In the genomic region with DNA sequence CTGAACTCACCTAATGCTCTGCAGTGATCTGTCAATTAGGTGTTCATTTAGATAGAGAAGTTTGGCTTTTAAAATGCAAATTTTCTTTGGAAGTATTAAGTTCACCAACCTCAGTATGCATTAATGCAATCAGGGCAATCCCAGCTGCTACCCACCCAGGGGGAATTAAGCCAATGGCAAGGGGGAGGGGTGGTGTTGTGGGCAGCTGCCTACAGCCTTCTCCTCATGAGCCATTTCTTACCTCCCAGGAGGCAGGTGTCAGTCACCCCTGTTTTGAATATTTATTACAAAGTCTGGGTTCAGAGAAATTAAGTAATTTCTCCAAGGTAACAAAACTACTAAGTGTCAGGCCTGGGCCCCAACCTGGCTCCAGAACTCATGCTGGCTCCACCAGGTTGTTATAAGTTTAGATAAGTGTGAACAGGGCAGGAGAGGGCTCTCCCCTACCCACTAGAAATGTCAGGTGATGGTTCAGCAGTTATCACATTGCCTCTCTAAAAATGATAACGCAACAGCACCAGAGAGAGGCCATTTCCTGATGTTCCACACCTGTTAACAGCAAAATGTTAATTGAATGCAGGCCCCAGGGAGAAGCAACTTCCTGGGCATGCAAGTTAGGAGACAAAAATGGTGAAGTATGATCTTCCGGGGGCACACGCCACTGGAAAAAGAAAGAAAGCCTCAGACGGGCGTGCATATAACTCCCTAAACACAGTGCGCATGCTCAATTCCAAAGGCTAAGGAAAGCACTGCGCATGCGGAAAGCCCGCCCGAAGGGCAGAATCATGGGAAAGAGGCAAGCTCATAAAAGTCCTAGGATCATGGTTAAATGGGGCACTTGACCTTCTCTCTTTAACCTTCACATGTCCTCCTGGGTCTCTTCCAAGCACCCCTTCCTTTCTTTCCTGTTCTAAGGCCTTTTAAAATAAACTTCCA, we compare ENCODE assay signal across 21 cellular contexts. TPM values are rescaled to one million over a fixed set of nuclear protein-coding genes. Genes with fewer than 3 reads are reported as not detected.
DNase-seq lines count a peak whose midpoint lies in the region; ATAC-seq and TF ChIP-seq lines count a peak whose summit lies in the region.
"Had no signal": no experiment of that assay in that cellular context is flagged by ENCODE, and none has a peak within 500 bp of the region (broad histone marks: within the 10 kb centered on the region; RNA-seq: fewer than 3 reads in every experiment).

No MANE protein-coding gene starts in this region.

- H2BK15ac ChIP-seq in mesendoderm (replicated peaks; ENCODE audit: low read depth), result no peak overlapping the region

- H3K27ac ChIP-seq in DND-41 (ENCODE audit: low read length) (peak overlapping the region; percentile 77), GM23248 (no peak overlapping the region), OCI-LY3 (ENCODE audit: low read length) (peak overlapping the region; percentile 86), mesendoderm (ENCODE audit: low read depth, low read length) (peak overlapping the region; percentile 65)
- H3K27ac ChIP-seq: C4-2B had no signal

- in situ Hi-C loops in GM23248 (cut with MboI), result no loop called here

- H3K4me3 ChIP-seq in DND-41 (ENCODE audit: low read depth in 1 of 2, low read length in 2 of 2) (no peak overlapping the region), GM23248 (no peak overlapping the region), OCI-LY3 (ENCODE audit: low read length) (peak overlapping the region; percentile 21), mesendoderm (ENCODE audit: low read length) (no peak overlapping the region)

- DNase-seq in DND-41, result no peak
- DNase-seq in GM23248, result no peak
- DNase-seq in mesendoderm, result peak; percentile 48
- DNase-seq: activated CD4-positive, alpha-beta T cell treated with anti-CD3 and anti-CD28 coated beads for 4 hours; activated gamma-delta T cell treated with Interleukin-2 at 50 U/mL for 16 hours; activated T-cell treated with anti-CD3 and anti-CD28 coated beads, Interleukin-2, amount 50 U/mL, for 4 hours; cerebellar nuclear complex; hippocampal formation; left colon; right cardiac atrium; SK-N-SH; stimulated activated CD4-positive, alpha-beta T cell treated with anti-CD3 and anti-CD28 coated beads, Interleukin-2, amount 100 ng/mL, for 48 hours; substantia nigra; T-helper 2 cell had no signal

- H4K5ac ChIP-seq in mesendoderm (ENCODE audit: low read length), result no peak overlapping the region

- H3K9me3 ChIP-seq in DND-41 (ENCODE audit: insufficient read depth, low read length, severe bottlenecking) (no peaks in the 10 kb centered on the region), GM23248 (ENCODE audit: low read depth) (no peaks in the 10 kb centered on the region), OCI-LY3 (ENCODE audit: insufficient read depth, low read length) (no peaks in the 10 kb centered on the region)
- H3K9me3 ChIP-seq: SK-N-SH had no signal

- no peak overlapping the region for H3K4me2 ChIP-seq in DND-41 (ENCODE audit: insufficient read depth, low read length)
- no peak overlapping the region for H3K4me2 ChIP-seq in GM23248 (ENCODE audit: unreplicated experiment)
- peak overlapping the region; percentile 55 for H3K4me2 ChIP-seq in OCI-LY3 (ENCODE audit: low read length)
- H3K4me2 ChIP-seq in mesendoderm (ENCODE audit: low read length), result no peak overlapping the region
- H3K4me2 ChIP-seq: SK-N-SH had no signal

- ATAC-seq in DND-41 (ENCODE audit: insufficient read depth, low read depth) (no peak), GM18502 (IDR thresholded peaks at IDR 0.05; ENCODE audit: poor library complexity, unreplicated experiment) (no peak), GM21529 (IDR thresholded peaks at IDR 0.05; ENCODE audit: unreplicated experiment) (no peak), GM19452 (IDR thresholded peaks at IDR 0.05; ENCODE audit: unreplicated experiment) (no peak), GM21360 (IDR thresholded peaks at IDR 0.05; ENCODE audit: unreplicated experiment) (no peak)
- ATAC-seq: HCT116, left colon, right cardiac atrium had no signal

- no peak overlapping the region for H3K4ac ChIP-seq in mesendoderm (ENCODE audit: low read depth, low read length)

- no peaks in the 10 kb centered on the region for H3K79me1 ChIP-seq in mesendoderm (ENCODE audit: low read length)

- peak overlapping the region; percentile 51 for H3K56ac ChIP-seq in mesendoderm (ENCODE audit: low read length)

- no peak overlapping the region for H3K23ac ChIP-seq in mesendoderm (ENCODE audit: low read length)

- H2AFZ ChIP-seq in DND-41 (ENCODE audit: low read depth, low read length) (peak overlapping the region; percentile 12; the same call in 1 of the 2 replicates), GM23248 (peak overlapping the region; percentile 38; the same call in 1 of the 2 replicates), OCI-LY3 (ENCODE audit: low read depth, low read length) (peak overlapping the region; percentile 69)

- H4K8ac ChIP-seq in mesendoderm (ENCODE audit: low read depth, low read length), result no peak overlapping the region

- peak overlapping the region; percentile 84 for H2BK5ac ChIP-seq in mesendoderm (ENCODE audit: low read length)

- H2AK5ac ChIP-seq in mesendoderm (ENCODE audit: low read length), result peak overlapping the region; percentile 63

- H3K36me3 ChIP-seq in DND-41 (ENCODE audit: insufficient read depth, low read length) (no peaks in the 10 kb centered on the region), GM23248 (ENCODE audit: low read depth) (no peaks in the 10 kb centered on the region), OCI-LY3 (replicated peaks; ENCODE audit: low read depth, low read length) (no peaks in the 10 kb centered on the region), mesendoderm (ENCODE audit: control insufficient read depth, insufficient read depth, low read length) (no peaks in the 10 kb centered on the region)

- H3K9me2 ChIP-seq in GM23248 (ENCODE audit: insufficient read depth), result no peaks in the 10 kb centered on the region
- H3K9me2 ChIP-seq: SK-N-SH had no signal

- 93% methylated on average over 10 of the region's 10 CpGs for WGBS in GM23248 (ENCODE audit: low coverage in 1 of 2, low lambda C conversion rate in 2 of 2, missing lambda C conversion rate in 2 of 2), 2 experiments
- no CpG with 5 or more reads among the region's 10 CpGs for WGBS in mesendoderm (ENCODE audit: extremely low coverage, insufficient coverage, low lambda C conversion rate)

- TF ChIP-seq CTCF in DND-41 (IDR thresholded peaks at IDR 0.05; ENCODE audit: borderline replicate concordance, extremely low read depth, low read length, poor library complexity, severe bottlenecking) (no peak), OCI-LY3 (IDR thresholded peaks at IDR 0.05; ENCODE audit: low read depth, low read length) (no peak)

- peaks cover 33% of the 10 kb centered on the region for H3K4me1 ChIP-seq in DND-41 (ENCODE audit: insufficient read depth, low read length)
- peaks cover 9% of the 10 kb centered on the region for H3K4me1 ChIP-seq in GM23248 (ENCODE audit: insufficient read depth)
- peaks cover 53% of the 10 kb centered on the region for H3K4me1 ChIP-seq in OCI-LY3 (ENCODE audit: low read length)
- H3K4me1 ChIP-seq in mesendoderm (ENCODE audit: control insufficient read depth, low read depth, low read length), result peaks cover 13% of the 10 kb centered on the region

- H3K18ac ChIP-seq in mesendoderm (ENCODE audit: low read length), result peak overlapping the region; percentile 78

- H4K20me1 ChIP-seq in DND-41 (ENCODE audit: insufficient read depth, low read length), result no peaks in the 10 kb centered on the region
- no peaks in the 10 kb centered on the region for H4K20me1 ChIP-seq in GM23248 (ENCODE audit: insufficient read depth)
- H4K20me1 ChIP-seq in OCI-LY3 (ENCODE audit: insufficient read depth, low read length), result no peaks in the 10 kb centered on the region

- peak overlapping the region; percentile 29 for H2BK120ac ChIP-seq in mesendoderm (ENCODE audit: low read depth, low read length)

- no peaks in the 10 kb centered on the region for H3K79me2 ChIP-seq in DND-41 (ENCODE audit: insufficient read depth, low read length)
- H3K79me2 ChIP-seq in GM23248 (ENCODE audit: insufficient read depth), result no peaks in the 10 kb centered on the region
- no peaks in the 10 kb centered on the region for H3K79me2 ChIP-seq in OCI-LY3 (ENCODE audit: low read length)
- H3K79me2 ChIP-seq in mesendoderm (ENCODE audit: control insufficient read depth, insufficient read depth, low read length), result no peaks in the 10 kb centered on the region

- H3K9ac ChIP-seq in DND-41 (ENCODE audit: low read depth, low read length) (peak overlapping the region; percentile 16; the same call in 1 of the 2 replicates), GM23248 (no peak overlapping the region), OCI-LY3 (ENCODE audit: low read length) (peak overlapping the region; percentile 50), mesendoderm (ENCODE audit: low read length) (no peak overlapping the region)
- H3K9ac ChIP-seq: SK-N-SH had no signal

- H3K27me3 ChIP-seq in DND-41 (ENCODE audit: insufficient read depth, low read length, poor library complexity) (no peaks in the 10 kb centered on the region), GM23248 (replicated peaks; ENCODE audit: insufficient read depth) (no peaks in the 10 kb centered on the region; the same call in 1 of the 2 replicates), OCI-LY3 (ENCODE audit: low read depth, low read length) (no peaks in the 10 kb centered on the region), mesendoderm (ENCODE audit: insufficient read depth, low read length, poor library complexity) (no peaks in the 10 kb centered on the region)

- H3F3A ChIP-seq in GM23248 (ENCODE audit: insufficient read depth), result no peaks in the 10 kb centered on the region

RNA-seq across cellular contexts. Expression of a gene that starts 35.4 kb away (rescaled TPM):
- total RNA-seq in GM23248 (2014; rRNA removed; shearing (Covaris generic)), result 0.25 and 0.65 TPM in 2 replicates
- 0.24 and 0.25 TPM in 2 replicates for polyA plus RNA-seq in GM23248 (2016; fragmentation: Nextera tagmentation; extraction: Ambion mirVana)
- polyA plus RNA-seq in mesendoderm (2013, experiment 1 of 2), result 4.0 TPM
- 3.9 TPM for polyA plus RNA-seq in mesendoderm (2013, experiment 2 of 2)

Comparison
In these comparisons a context has a peak if more than half of its experiments do, and no peak if none do; other contexts are left out.
1. H2AFZ ChIP-seq: peak in every context shown above with its lines; median percentile 69 in OCI-LY3; 38 in GM23248; 12 in DND-41.
2. H3K9ac ChIP-seq: peak in DND-41 (single experiment) and OCI-LY3 (single experiment); none in GM23248 (single experiment) and mesendoderm (single experiment).